22 cellular contexts compared by ENCODE assay signal in genomic region chr3:4680881-4681300, GRCh38.
DNase-seq lines count a peak whose midpoint lies in the region; ATAC-seq and TF ChIP-seq lines count a peak whose summit lies in the region.
"Had no signal": no experiment of that assay in that cellular context is flagged by ENCODE, and none has a peak within 500 bp of the region (broad histone marks: within the 10 kb centered on the region; RNA-seq: fewer than 3 reads in every experiment).

No MANE protein-coding gene starts in this region.

- peaks cover 20% of the 10 kb centered on the region for H3K36me3 Mint-ChIP-seq in type B pancreatic cell

- no peaks in the 10 kb centered on the region for H3K27me3 ChIP-seq in BLaER1 treated with 17β-estradiol and CSF1 and Interleukin-3, amounts not matched to agents 10 nM and 100 nM
- no peaks in the 10 kb centered on the region for H3K27me3 ChIP-seq in mesenchymal stem cell (ENCODE audit: control insufficient read depth in 1 of 2, insufficient read depth in 1 of 2, low read length in 2 of 2)
- H3K27me3 ChIP-seq: colonic mucosa, gastrocnemius medialis, neutrophil, right lobe of liver had no signal

- no peak overlapping the region for H3K9ac ChIP-seq in BLaER1 treated with 17β-estradiol and CSF1 and Interleukin-3, amounts not matched to agents 10 nM and 100 nM
- H3K9ac ChIP-seq in mesenchymal stem cell (ENCODE audit: low read length) = no peak overlapping the region

- no peak overlapping the region for H3K14ac ChIP-seq in mesenchymal stem cell (ENCODE audit: low read length in 2 of 2)

- peak overlapping the region in 7 of 11 experiments; percentile 3 to 32 (median 25); a peak in 7 of 22 replicates for H3K4me2 ChIP-seq in BLaER1 treated with 17β-estradiol and CSF1 and Interleukin-3, amounts not matched to agents 10 nM and 100 nM
- peak overlapping the region; percentile 0 for H3K4me2 ChIP-seq in mesenchymal stem cell (ENCODE audit: low read length, poor library complexity, severe bottlenecking)

- H4K20me1 ChIP-seq in BLaER1 treated with 17β-estradiol and CSF1 and Interleukin-3, amounts not matched to agents 10 nM and 100 nM = no peaks in the 10 kb centered on the region

- peaks cover 40 to 100% (median 66%) of the 10 kb centered on the region in 11 experiments for H3K36me3 ChIP-seq in BLaER1 treated with 17β-estradiol and CSF1 and Interleukin-3, amounts not matched to agents 10 nM and 100 nM
- H3K36me3 ChIP-seq in mesenchymal stem cell (ENCODE audit: control insufficient read depth in 1 of 2, insufficient read depth in 2 of 2, low read depth in 1 of 2, low read length in 2 of 2) = no peaks in the 10 kb centered on the region
- H3K36me3 ChIP-seq: colonic mucosa, right lobe of liver, WERI-Rb-1 had no signal

- no peak overlapping the region for H2BK120ac ChIP-seq in mesenchymal stem cell (ENCODE audit: low read depth, low read length)

- H4K91ac ChIP-seq in mesenchymal stem cell (ENCODE audit: low read length) = no peak overlapping the region

- no peak overlapping the region for H4K8ac ChIP-seq in mesenchymal stem cell (ENCODE audit: low read length)

- no peak overlapping the region for H3K4me3 ChIP-seq in BLaER1 treated with 17β-estradiol and CSF1 and Interleukin-3, amounts not matched to agents 10 nM and 100 nM
- H3K4me3 ChIP-seq in choroid plexus epithelial cell (ENCODE audit: low read depth, low read length) (no peak overlapping the region), mesenchymal stem cell (ENCODE audit: insufficient read depth in 1 of 2, low read depth in 1 of 2, low read length in 2 of 2) (no peak overlapping the region)
- H3K4me3 ChIP-seq: colonic mucosa, gastrocnemius medialis, GM12878, right lobe of liver had no signal

- no peak overlapping the region for H2AK5ac ChIP-seq in mesenchymal stem cell (ENCODE audit: low read length, severe bottlenecking)

- no peaks in the 10 kb centered on the region for H3K9me3 ChIP-seq in BLaER1 treated with 17β-estradiol and CSF1 and Interleukin-3, amounts not matched to agents 10 nM and 100 nM (replicated peaks in 1 of 11)
- H3K9me3 ChIP-seq in mesenchymal stem cell (ENCODE audit: control insufficient read depth, low read length) = no peaks in the 10 kb centered on the region
- H3K9me3 ChIP-seq: colonic mucosa, gastrocnemius medialis, neutrophil, right lobe of liver had no signal

- H3K4me3 Mint-ChIP-seq in type B pancreatic cell = no peak overlapping the region
- H3K4me3 Mint-ChIP-seq: H9 had no signal

- no peak overlapping the region for H3K27ac ChIP-seq in BLaER1 treated with 17β-estradiol and CSF1 and Interleukin-3, amounts not matched to agents 10 nM and 100 nM
- H3K27ac ChIP-seq in mesenchymal stem cell (ENCODE audit: low read length, poor library complexity, severe bottlenecking) = peak overlapping the region; percentile 81
- H3K27ac ChIP-seq: colonic mucosa, gastrocnemius medialis, neutrophil, right lobe of liver, WERI-Rb-1 had no signal

- peak; percentile 68 for DNase-seq in M059J (ENCODE audit: low read depth)
- DNase-seq in choroid plexus epithelial cell (ENCODE audit: low read depth) = peak; percentile 37
- DNase-seq in mesenchymal stem cell = peak; percentile 58
- DNase-seq in type B pancreatic cell (ENCODE audit: extremely low spot score, unreplicated experiment) = no peak
- no peak for DNase-seq in NCI-H128 (lab: John Stamatoyannopoulos, UW; ENCODE audit: unreplicated experiment)
- DNase-seq: activated CD8-positive, alpha-beta memory T cell treated with anti-CD3 and anti-CD28 coated beads for 24 hours; activated effector memory CD4-positive, alpha-beta T cell treated with anti-CD3 and anti-CD28 coated beads, Interleukin-2, amount 50 U/mL, for 16 hours; amygdala; colonic mucosa; COR-L47; gastrocnemius medialis; H9; right lobe of liver; RPMI8226; stimulated activated CD4-positive, alpha-beta T cell treated with anti-CD3 and anti-CD28 coated beads, Interleukin-2, amount 100 ng/mL, for 24 hours; substantia nigra; WERI-Rb-1 had no signal

- no peaks in the 10 kb centered on the region for H3K27me3 Mint-ChIP-seq in type B pancreatic cell

- no peak for ATAC-seq in HG02970 (IDR thresholded peaks at IDR 0.05; ENCODE audit: low FRiP score, unreplicated experiment)
- ATAC-seq in HG02642 (IDR thresholded peaks at IDR 0.05; ENCODE audit: poor library complexity, unreplicated experiment) = no peak
- ATAC-seq: gastrocnemius medialis, GM12878, right lobe of liver had no signal

- no peaks in the 10 kb centered on the region for H3K79me1 ChIP-seq in mesenchymal stem cell (replicated peaks; ENCODE audit: low read length, poor library complexity, severe bottlenecking)

- peaks cover 0 to 15% (median 8%) of the 10 kb centered on the region in 10 experiments; a peak in 10 of 20 replicates for H3K4me1 ChIP-seq in BLaER1 treated with 17β-estradiol and CSF1 and Interleukin-3, amounts not matched to agents 10 nM and 100 nM
- no peaks in the 10 kb centered on the region for H3K4me1 ChIP-seq in mesenchymal stem cell (ENCODE audit: control insufficient read depth, insufficient read depth, low read depth, low read length)
- H3K4me1 ChIP-seq: colonic mucosa, gastrocnemius medialis, right lobe of liver had no signal

- H3K4me1 Mint-ChIP-seq in type B pancreatic cell (ENCODE audit: unreplicated experiment) = no peaks in the 10 kb centered on the region
- H3K4me1 Mint-ChIP-seq: H9 had no signal

- H2BK12ac ChIP-seq in mesenchymal stem cell (ENCODE audit: low read length in 2 of 2) = no peak overlapping the region

- no peak overlapping the region for H3K23ac ChIP-seq in mesenchymal stem cell (ENCODE audit: low read length in 2 of 2)

- no peak overlapping the region for H2BK5ac ChIP-seq in mesenchymal stem cell (ENCODE audit: low read depth, low read length, poor library complexity, severe bottlenecking)

- TF ChIP-seq CTCF in choroid plexus epithelial cell (conservative IDR thresholded peaks at IDR 0.05; ENCODE audit: low read depth, low read length) = no peak
- no peak for TF ChIP-seq CTCF in type B pancreatic cell (conservative IDR thresholded peaks at IDR 0.05)

- H3K27ac Mint-ChIP-seq in type B pancreatic cell = no peak overlapping the region
- H3K27ac Mint-ChIP-seq: H9 had no signal

- 50% methylated on average over 1 of the region's 2 CpGs for WGBS in mesenchymal stem cell

- H3K18ac ChIP-seq in mesenchymal stem cell (ENCODE audit: low read depth in 1 of 2, low read length in 2 of 2) = no peak overlapping the region

- no peak overlapping the region for H2AFZ ChIP-seq in mesenchymal stem cell (ENCODE audit: low read depth, low read length)

- no peak overlapping the region for H3K4ac ChIP-seq in mesenchymal stem cell (ENCODE audit: low read depth in 1 of 2, low read length in 2 of 2)

- H3K9me3 Mint-ChIP-seq in type B pancreatic cell = no peaks in the 10 kb centered on the region
- H3K9me3 Mint-ChIP-seq: H9 had no signal

- no peak overlapping the region for H2BK15ac ChIP-seq in mesenchymal stem cell (ENCODE audit: low read depth, poor library complexity, severe bottlenecking)

Comparison
In these comparisons a context has a peak if more than half of its experiments do, and no peak if none do; other contexts are left out.
1. DNase-seq: peak in M059J (single experiment), choroid plexus epithelial cell (single experiment) and mesenchymal stem cell (single experiment); none in type B pancreatic cell (single experiment) and NCI-H128 (single experiment).